In genomic region chr9:135248721-135249120, GRCh38 we compare ENCODE assay signal across 13 cellular contexts.
DNase-seq lines count a peak whose midpoint lies in the region; ATAC-seq, FAIRE-seq and TF ChIP-seq lines count a peak whose summit lies in the region.
"Had no signal": no experiment of that assay in that cellular context is flagged by ENCODE, and none has a peak within 500 bp of the region (broad histone marks: within the 10 kb centered on the region; RNA-seq: fewer than 3 reads in every experiment).

No MANE protein-coding gene starts in this region.

- FAIRE-seq in kidney (lab: Jason Lieb, UNC) (no peak), GM19239 (lab: Jason Lieb, UNC) (no peak)
- FAIRE-seq: A549, H54 had no signal

- H3K27ac ChIP-seq in RWPE2 (ENCODE audit: poor library complexity, severe bottlenecking) (no peak overlapping the region), kidney (ENCODE audit: low read depth in 2 of 2, low read length in 2 of 2) (no peak overlapping the region), psoas muscle (no peak overlapping the region)
- H3K27ac ChIP-seq: A549, BLaER1 had no signal

- no peaks in the 10 kb centered on the region; the same call in none of the 2 replicates for H3K4me1 ChIP-seq in BE2C
- no peaks in the 10 kb centered on the region for H3K4me1 ChIP-seq in RWPE2 (ENCODE audit: insufficient read depth, poor library complexity, severe bottlenecking)
- H3K4me1 ChIP-seq in kidney (ENCODE audit: control insufficient read depth in 1 of 2, insufficient read depth in 1 of 2, low read depth in 1 of 2, low read length in 2 of 2): no peaks in the 10 kb centered on the region
- H3K4me1 ChIP-seq in psoas muscle: no peaks in the 10 kb centered on the region
- H3K4me1 ChIP-seq: A549 had no signal

- 93 to 95% (median 93%) methylated on average over 12 of the region's 12 CpGs for WGBS in psoas muscle, 3 donors
- WGBS in lower leg skin, 2 donors: 93 to 94% methylated on average over 11 to 12 of the region's 12 CpGs

- no peak for TF ChIP-seq POLR2A in lower leg skin (IDR thresholded peaks at IDR 0.05)

- DNase-seq in BE2C (peak; percentile 3), RWPE2 (ENCODE audit: low spot score) (peak; percentile 49), kidney (peak; percentile 40), psoas muscle (peak; percentile 5 to 23), AML-193 (lab: John Stamatoyannopoulos, UW) (no peak), GM19239 (ENCODE audit: insufficient read length, low spot score) (no peak), lower leg skin (ENCODE audit: low spot score in 2 of 2) (no peak)
- DNase-seq: Caco-2, GF-D8, IMR-90 had no signal

- H3K27me3 ChIP-seq in BE2C (no peaks in the 10 kb centered on the region), RWPE2 (ENCODE audit: insufficient read depth, poor library complexity, severe bottlenecking) (peaks cover 49% of the 10 kb centered on the region), psoas muscle (ENCODE audit: insufficient read depth in 3 of 3, low read length in 2 of 3) (peaks cover 0 to 59% (median 12%) of the 10 kb centered on the region in 3 donors)
- H3K27me3 ChIP-seq: BLaER1 had no signal

- no peaks in the 10 kb centered on the region for H3K36me3 ChIP-seq in BE2C
- no peaks in the 10 kb centered on the region for H3K36me3 ChIP-seq in RWPE2 (ENCODE audit: low read depth)
- H3K36me3 ChIP-seq in kidney (ENCODE audit: control insufficient read depth in 1 of 2, insufficient read depth in 2 of 2, low read length in 2 of 2): no peaks in the 10 kb centered on the region
- no peaks in the 10 kb centered on the region for H3K36me3 ChIP-seq in psoas muscle (ENCODE audit: insufficient read depth in 1 of 2, low read depth in 1 of 2)
- H3K36me3 ChIP-seq: BLaER1 had no signal

- TF ChIP-seq CTCF in BE2C (IDR thresholded peaks at IDR 0.05; ENCODE audit: low read depth, low read length): no peak
- no peak for TF ChIP-seq CTCF in RWPE2 (IDR thresholded peaks at IDR 0.05; ENCODE audit: poor library complexity, severe bottlenecking)
- no peak for TF ChIP-seq CTCF in kidney (IDR thresholded peaks at IDR 0.05; ENCODE audit: borderline replicate concordance, extremely low read depth, insufficient read depth)
- TF ChIP-seq CTCF in psoas muscle (IDR thresholded peaks at IDR 0.05): no peak
- no peak for TF ChIP-seq CTCF in lower leg skin (IDR thresholded peaks at IDR 0.05)

- H3K9me3 ChIP-seq in BE2C (no peaks in the 10 kb centered on the region), RWPE2 (ENCODE audit: severe bottlenecking) (no peaks in the 10 kb centered on the region), kidney (ENCODE audit: control insufficient read depth in 1 of 2, low read length in 2 of 2) (no peaks in the 10 kb centered on the region), psoas muscle (no peaks in the 10 kb centered on the region)
- H3K9me3 ChIP-seq: A549, BLaER1, Caco-2 had no signal

- intact Hi-C loops in kidney (cut with DNase I): no loop called here
- intact Hi-C loops in psoas muscle (cut with DNase I): no loop called here
- intact Hi-C loops in lower leg skin (cut with DNase I; ENCODE audit: low total_unique reads): no loop called here

- H3K4me3 ChIP-seq in BE2C (ENCODE audit: low read depth, low read length) (no peak overlapping the region), RWPE2 (ENCODE audit: severe bottlenecking) (no peak overlapping the region), kidney (ENCODE audit: low read length in 2 of 2) (no peak overlapping the region), psoas muscle (no peak overlapping the region), lower leg skin (ENCODE audit: low read depth, poor library complexity, severe bottlenecking) (no peak overlapping the region)
- H3K4me3 ChIP-seq: A549, BLaER1 had no signal

- ATAC-seq in RWPE2 (ENCODE audit: low read depth): no peak
- no peak for ATAC-seq in psoas muscle

- H3K9ac ChIP-seq in kidney (ENCODE audit: low read length in 2 of 2): no peak overlapping the region
- H3K9ac ChIP-seq: BLaER1 had no signal

Comparison
In these comparisons a context has a peak if more than half of its experiments do, and no peak if none do; other contexts are left out.
1. DNase-seq: peak in BE2C (single experiment), RWPE2 (single experiment), kidney (single experiment) and psoas muscle (2 of 2); none in AML-193 (0 of 2), GM19239 (single experiment) and lower leg skin (0 of 2).